ENCODE assay signal across 15 cellular contexts in genomic region chr3:169348981-169349942, GRCh38.
DNase-seq lines count a peak whose midpoint lies in the region; ATAC-seq, FAIRE-seq and TF ChIP-seq lines count a peak whose summit lies in the region.
"Had no signal": no experiment of that assay in that cellular context is flagged by ENCODE, and none has a peak within 500 bp of the region (broad histone marks: within the 10 kb centered on the region; RNA-seq: fewer than 3 reads in every experiment).

No MANE protein-coding gene starts in this region.

- H3K9me3 ChIP-seq in HepG2 (ENCODE audit: low read length) (no peaks in the 10 kb centered on the region), right lobe of liver (no peaks in the 10 kb centered on the region), mammary epithelial cell (replicated peaks; ENCODE audit: insufficient read depth, low read length) (no peaks in the 10 kb centered on the region)

- no peak for FAIRE-seq in HepG2 (lab: Jason Lieb, UNC)
- no peak for FAIRE-seq in urothelium cell line (lab: Jason Lieb, UNC)
- FAIRE-seq: A204.1 had no signal

- no peaks in the 10 kb centered on the region for H3K36me3 ChIP-seq in HepG2 (replicated peaks in 1 of 2; ENCODE audit: control insufficient read depth in 1 of 2, insufficient read depth in 2 of 2, low read length in 2 of 2)
- no peaks in the 10 kb centered on the region for H3K36me3 ChIP-seq in right lobe of liver
- no peaks in the 10 kb centered on the region for H3K36me3 ChIP-seq in mammary epithelial cell (ENCODE audit: insufficient read depth, low read length)
- H3K36me3 ChIP-seq in kidney epithelial cell (ENCODE audit: control insufficient read depth, insufficient read depth, low read length), result no peaks in the 10 kb centered on the region

- TF ChIP-seq CTCF in HepG2 (CRISPR knock-in tag; IDR thresholded peaks at IDR 0.05) (no peak), right lobe of liver (IDR thresholded peaks at IDR 0.05) (no peak), mammary epithelial cell (conservative IDR thresholded peaks at IDR 0.05 in 1 of 2, IDR thresholded peaks at IDR 0.05 in 1 of 2; ENCODE audit: extremely low read depth in 1 of 2, insufficient read depth in 1 of 2, low read depth in 1 of 2, low read length in 2 of 2) (no peak), kidney epithelial cell (IDR thresholded peaks at IDR 0.05; ENCODE audit: insufficient read depth, low read length, poor library complexity, severe bottlenecking) (no peak)

- in situ Hi-C loops in HepG2 (cut with HindIII; ENCODE audit: extremely low pct_ligation_motif_present, low pct_unique_long_range_greater_than_20kb) (no loop called here), mammary epithelial cell (cut with MboI; ENCODE audit: low sequenced_read_pairs in 2 of 2) (no loop called here)

- BruUV-seq in HepG2 (replicated peaks; lab: Mats Ljungman, UMichigan) (no TSS peak), mammary epithelial cell (replicated peaks; lab: Mats Ljungman, UMichigan) (TSS peak; percentile 78)

- H2AFZ ChIP-seq in HepG2 (ENCODE audit: low read length) (no peak overlapping the region), mammary epithelial cell (ENCODE audit: low read depth, low read length) (peak overlapping the region; percentile 54)

- TF ChIP-seq POLR2A in HepG2 (IDR thresholded peaks at IDR 0.05; ENCODE audit: insufficient read depth in 1 of 2, low read depth in 2 of 2, low read length in 2 of 2) (no peak), right lobe of liver (IDR thresholded peaks at IDR 0.05) (no peak)

- intact Hi-C loops in HepG2 (cut with micrococcal nuclease; ENCODE audit: unreplicated experiment) (no loop called here), right lobe of liver (cut with DNase I) (no loop called here), mammary epithelial cell (cut with micrococcal nuclease) (loop anchor here (5.0 to 10.0 kb wide), 4 partner anchors 148 to 484 kb away; partner anchors contain the start of gene MECOM)

- DNase-seq in HepG2 (ENCODE audit: low spot score), result no peak
- no peak for DNase-seq in right lobe of liver
- DNase-seq in mammary epithelial cell, result peak; percentile 92
- DNase-seq in kidney epithelial cell (ENCODE audit: low read depth), result peak; percentile 52
- peak; percentile 37 for DNase-seq in urothelium cell line (ENCODE audit: low spot score)
- DNase-seq in SIG-M5 treated with dmso at 0.1 percent for 504 hours (lab: John Stamatoyannopoulos, UW; ENCODE audit: unreplicated experiment), result no peak
- DNase-seq in GM03348 (ENCODE audit: low spot score), result no peak
- DNase-seq: activated CD8-positive, alpha-beta T cell treated with anti-CD3 and anti-CD28 coated beads, Interleukin-2, amount 10 ng/mL, durations not matched to agents 7 days and 5 days; activated naive CD4-positive, alpha-beta T cell treated with anti-CD3 and anti-CD28 coated beads, Interleukin-2, amount 50 U/mL, for 16 hours; effector memory CD4-positive, alpha-beta T cell; NCI-H1436; occipital lobe; T-helper 1 cell had no signal

- TF ChIP-seq EP300 in HepG2 (IDR thresholded peaks at IDR 0.05; ENCODE audit: low read depth in 2 of 2, low read length in 2 of 2) (no peak), HepG2 (CRISPR knock-in tag; IDR thresholded peaks at IDR 0.05; ENCODE audit: borderline replicate concordance) (no peak)

- H3K27me3 ChIP-seq in HepG2 (ENCODE audit: control insufficient read depth in 1 of 2, insufficient read depth in 2 of 2, low read length in 2 of 2) (no peaks in the 10 kb centered on the region), right lobe of liver (no peaks in the 10 kb centered on the region), mammary epithelial cell (ENCODE audit: insufficient read depth, low read length) (no peaks in the 10 kb centered on the region), kidney epithelial cell (ENCODE audit: control insufficient read depth, insufficient read depth, low read length) (no peaks in the 10 kb centered on the region)

- H3K79me2 ChIP-seq in HepG2 (ENCODE audit: insufficient read depth, low read length) (no peaks in the 10 kb centered on the region), mammary epithelial cell (ENCODE audit: insufficient read depth, low read length) (no peaks in the 10 kb centered on the region)

- H3K4me2 ChIP-seq in HepG2 (ENCODE audit: low read depth, low read length) (no peak overlapping the region), mammary epithelial cell (ENCODE audit: insufficient read depth, low read depth, low read length) (peak overlapping the region; percentile 46)

- WGBS in HepG2 (ENCODE audit: low lambda C conversion rate), result 25% methylated on average over 10 of the region's 10 CpGs
- WGBS in right lobe of liver (ENCODE audit: insufficient coverage, low coverage, low lambda C conversion rate, missing lambda C conversion rate), result 16% methylated on average over 10 of the region's 10 CpGs
- WGBS in mammary epithelial cell (ENCODE audit: low coverage, missing lambda C conversion rate), result 49% methylated on average over 7 of the region's 10 CpGs

- dilution Hi-C loops in mammary epithelial cell (cut with HindIII; ENCODE audit: low sequenced_read_pairs), result no loop called here

- no peak for TF ChIP-seq RAD21 in HepG2 (CRISPR knock-in tag; IDR thresholded peaks at IDR 0.05)

- CTCF ChIA-PET in HepG2 (lab: Yijun Ruan, JAX; ENCODE audit: low intra/inter-chr PET ratio, low total read pairs) (no interaction called here), mammary epithelial cell (lab: Charles Lee; ENCODE audit: low non-redundant PET) (no interaction called here)

- H3K4me3 ChIP-seq in HepG2 (replicated peaks in 1 of 3; ENCODE audit: insufficient read depth in 1 of 3, low read depth in 2 of 3, low read length in 3 of 3) (no peak overlapping the region), right lobe of liver (no peak overlapping the region), mammary epithelial cell (replicated peaks in 1 of 3; ENCODE audit: insufficient read depth in 1 of 3, low read depth in 2 of 3, low read length in 3 of 3) (no peak overlapping the region), kidney epithelial cell (ENCODE audit: low read depth, low read length) (no peak overlapping the region)

- H3K4me1 ChIP-seq in HepG2 (ENCODE audit: insufficient read depth, low read length) (no peaks in the 10 kb centered on the region), right lobe of liver (no peaks in the 10 kb centered on the region), mammary epithelial cell (ENCODE audit: insufficient read depth, low read length) (peaks cover 36% of the 10 kb centered on the region)

- H4K20me1 ChIP-seq in HepG2 (ENCODE audit: insufficient read depth, low read length) (no peaks in the 10 kb centered on the region), mammary epithelial cell (ENCODE audit: insufficient read depth, low read length) (no peaks in the 10 kb centered on the region)

- POLR2A ChIA-PET in HepG2 (lab: Yijun Ruan, JAX), result no interaction called here

- no peak for ATAC-seq in HepG2
- ATAC-seq in right lobe of liver, result no peak
- no peak for ATAC-seq in HG03108 (IDR thresholded peaks at IDR 0.05; ENCODE audit: unreplicated experiment)
- ATAC-seq: activated CD8-positive, alpha-beta T cell treated with anti-CD3 and anti-CD28 coated beads, Interleukin-2, amount 10 ng/mL, durations not matched to agents 7 days and 5 days had no signal

- H3K27ac ChIP-seq in HepG2 (ENCODE audit: extremely low read length, insufficient read depth, low read length) (no peak overlapping the region), right lobe of liver (no peak overlapping the region), mammary epithelial cell (ENCODE audit: insufficient read depth, low read depth, low read length) (peak overlapping the region; percentile 85)

- no peak overlapping the region for H3K9ac ChIP-seq in HepG2 (ENCODE audit: insufficient read depth, low read depth, low read length)
- peak overlapping the region; percentile 18 for H3K9ac ChIP-seq in mammary epithelial cell (ENCODE audit: insufficient read depth, low read length)

TF ChIP-seq in HepG2, 621 proteins besides CTCF, POLR2A, EP300 and RAD21:
- TF ChIP-seq FOXP1 (IDR thresholded peaks at IDR 0.05) (no peak), FOXP1 (CRISPR knock-in tag; IDR thresholded peaks at IDR 0.05) (no peak), HNRNPK (IDR thresholded peaks at IDR 0.05; ENCODE audit: low read depth, low read length, poor library complexity, severe bottlenecking) (peak; percentile 58), HIC2 (CRISPR knock-in tag; IDR thresholded peaks at IDR 0.05; ENCODE audit: low read depth) (no peak), TOE1 (CRISPR knock-in tag; IDR thresholded peaks at IDR 0.05) (no peak), ZSCAN25 (CRISPR knock-in tag; IDR thresholded peaks at IDR 0.05) (no peak), DR1 (CRISPR knock-in tag; IDR thresholded peaks at IDR 0.05) (no peak), ZNF7 (CRISPR knock-in tag; IDR thresholded peaks at IDR 0.05) (no peak)

Comparison
In these comparisons a context has a peak if more than half of its experiments do, and no peak if none do; other contexts are left out.
1. DNase-seq: peak in mammary epithelial cell (single experiment), kidney epithelial cell (single experiment) and urothelium cell line (single experiment); none in HepG2 (single experiment), right lobe of liver (0 of 3), SIG-M5 treated with dmso at 0.1 percent for 504 hours (single experiment) and GM03348 (single experiment).